17 cellular contexts compared by ENCODE assay signal in the genomic region with DNA sequence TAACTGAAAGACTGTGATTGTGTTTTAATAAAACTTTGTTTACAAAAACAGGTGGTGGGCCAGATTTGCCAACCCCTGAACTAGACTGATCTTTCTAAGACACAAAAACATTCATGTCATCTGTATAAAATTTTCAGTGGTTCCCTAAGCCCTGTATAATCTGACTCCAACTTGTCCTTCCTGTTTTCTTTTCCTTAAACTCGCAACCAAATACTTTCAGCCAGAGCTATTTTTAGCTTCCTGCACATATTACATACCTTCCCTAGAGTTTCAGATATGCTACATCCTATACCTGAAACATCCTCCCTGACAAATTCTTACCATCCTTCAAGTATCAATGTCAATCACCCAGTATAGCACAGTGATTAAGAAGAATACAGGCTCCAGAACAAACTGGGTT. TPM values are rescaled to one million over a fixed set of nuclear protein-coding genes. Genes with fewer than 3 reads are reported as not detected.
A peak's percentile ranks its signal among the peaks of the same experiment; 100 is the strongest.
DNase-seq lines count a peak whose midpoint lies in the region; ATAC-seq, FAIRE-seq and TF ChIP-seq lines count a peak whose summit lies in the region.
"Had no signal": no experiment of that assay in that cellular context is flagged by ENCODE, and none has a peak within 500 bp of the region (broad histone marks: within the 10 kb centered on the region; RNA-seq: fewer than 3 reads in every experiment).

No MANE protein-coding gene starts in this region.

- peaks cover 33% of the 10 kb centered on the region for H3K36me3 Mint-ChIP-seq in activated T-helper 1 cell treated with anti-CD3 and anti-CD28 coated beads, Interleukin-12 subunit alpha, Interleukin-12 subunit beta, Interleukin-2, Interleukin-4 antibody, amounts not matched to agents 30 ng/mL and 10 ng/mL and 1 ng/mL, durations not matched to agents 14 hours and 24 hours and 36 hours (ENCODE audit: low read depth)
- peaks cover 45% of the 10 kb centered on the region for H3K36me3 Mint-ChIP-seq in activated CD8-positive, alpha-beta T cell treated with anti-CD3 and anti-CD28 coated beads for 36 hours (ENCODE audit: low read depth)
- peaks cover 26% of the 10 kb centered on the region for H3K36me3 Mint-ChIP-seq in progenitor cell of endocrine pancreas (ENCODE audit: insufficient read depth)

- POLR2A ChIA-PET in activated CD8-positive, alpha-beta T cell treated with anti-CD3 and anti-CD28 coated beads for 36 hours (lab: Charles Lee): no interaction called here

- H3K27me3 ChIP-seq in foreskin keratinocyte: no peaks in the 10 kb centered on the region
- H3K27me3 ChIP-seq: esophagus muscularis mucosa had no signal

- CTCF ChIA-PET in activated CD8-positive, alpha-beta T cell treated with anti-CD3 and anti-CD28 coated beads for 36 hours (lab: Charles Lee): interaction anchor here (1.0 kb wide), 1 partner anchor 29 kb away, joined by 3 read pairs; no protein-coding TSS in a partner anchor

- H3K4me3 Mint-ChIP-seq in activated T-helper 1 cell treated with anti-CD3 and anti-CD28 coated beads, Interleukin-12 subunit alpha, Interleukin-12 subunit beta, Interleukin-2, Interleukin-4 antibody, amounts not matched to agents 30 ng/mL and 10 ng/mL and 1 ng/mL, durations not matched to agents 14 hours and 24 hours and 36 hours: no peak overlapping the region
- H3K4me3 Mint-ChIP-seq in activated CD8-positive, alpha-beta T cell treated with anti-CD3 and anti-CD28 coated beads for 36 hours: no peak overlapping the region
- H3K4me3 Mint-ChIP-seq in progenitor cell of endocrine pancreas (ENCODE audit: low read depth): no peak overlapping the region
- H3K4me3 Mint-ChIP-seq: activated naive CD8-positive, alpha-beta T cell treated with anti-CD3 and anti-CD28 coated beads, Interleukin-2, amount 10 ng/mL, durations not matched to agents 7 days and 5 days; CD4-positive, CD25-positive, alpha-beta regulatory T cell; T-helper 2 cell treated with Interferon-gamma antibody and Interleukin-4, amounts not matched to agents 5 μg/mL and 100 μg/mL, for 36 hours had no signal

- H3K27ac ChIP-seq in foreskin keratinocyte: no peak overlapping the region
- H3K27ac ChIP-seq: esophagus muscularis mucosa had no signal

- H3K9me3 Mint-ChIP-seq in activated T-helper 1 cell treated with anti-CD3 and anti-CD28 coated beads, Interleukin-12 subunit alpha, Interleukin-12 subunit beta, Interleukin-2, Interleukin-4 antibody, amounts not matched to agents 30 ng/mL and 10 ng/mL and 1 ng/mL, durations not matched to agents 14 hours and 24 hours and 36 hours: no peaks in the 10 kb centered on the region
- no peaks in the 10 kb centered on the region for H3K9me3 Mint-ChIP-seq in activated CD8-positive, alpha-beta T cell treated with anti-CD3 and anti-CD28 coated beads for 36 hours
- H3K9me3 Mint-ChIP-seq in progenitor cell of endocrine pancreas (ENCODE audit: low read depth): no peaks in the 10 kb centered on the region
- H3K9me3 Mint-ChIP-seq: activated naive CD8-positive, alpha-beta T cell treated with anti-CD3 and anti-CD28 coated beads, Interleukin-2, amount 10 ng/mL, durations not matched to agents 7 days and 5 days; CD4-positive, CD25-positive, alpha-beta regulatory T cell had no signal

- FAIRE-seq in HTR-8/SVneo (lab: Jason Lieb, UNC): peak; percentile 62

- ATAC-seq in foreskin keratinocyte (no peak), left lobe of liver (no peak)
- no peak for ATAC-seq in activated CD8-positive, alpha-beta T cell treated with anti-CD3 and anti-CD28 coated beads for 36 hours

- peak overlapping the region; percentile 8 for H3K27ac Mint-ChIP-seq in activated T-helper 1 cell treated with anti-CD3 and anti-CD28 coated beads, Interleukin-12 subunit alpha, Interleukin-12 subunit beta, Interleukin-2, Interleukin-4 antibody, amounts not matched to agents 30 ng/mL and 10 ng/mL and 1 ng/mL, durations not matched to agents 14 hours and 24 hours and 36 hours
- H3K27ac Mint-ChIP-seq in activated CD8-positive, alpha-beta T cell treated with anti-CD3 and anti-CD28 coated beads for 36 hours: no peak overlapping the region
- H3K27ac Mint-ChIP-seq in progenitor cell of endocrine pancreas: no peak overlapping the region
- H3K27ac Mint-ChIP-seq: activated naive CD8-positive, alpha-beta T cell treated with anti-CD3 and anti-CD28 coated beads, Interleukin-2, amount 10 ng/mL, durations not matched to agents 7 days and 5 days; CD4-positive, CD25-positive, alpha-beta regulatory T cell; T-helper 2 cell treated with Interferon-gamma antibody and Interleukin-4, amounts not matched to agents 5 μg/mL and 100 μg/mL, for 36 hours had no signal

- intact Hi-C loops in activated T-helper 1 cell treated with anti-CD3 and anti-CD28 coated beads, Interleukin-12 subunit alpha, Interleukin-12 subunit beta, Interleukin-2, Interleukin-4 antibody, amounts not matched to agents 30 ng/mL and 10 ng/mL and 1 ng/mL, durations not matched to agents 14 hours and 24 hours and 36 hours (cut with micrococcal nuclease): no loop called here
- intact Hi-C loops in activated CD8-positive, alpha-beta T cell treated with anti-CD3 and anti-CD28 coated beads for 36 hours (cut with micrococcal nuclease): no loop called here

- no peaks in the 10 kb centered on the region for H3K27me3 Mint-ChIP-seq in activated T-helper 1 cell treated with anti-CD3 and anti-CD28 coated beads, Interleukin-12 subunit alpha, Interleukin-12 subunit beta, Interleukin-2, Interleukin-4 antibody, amounts not matched to agents 30 ng/mL and 10 ng/mL and 1 ng/mL, durations not matched to agents 14 hours and 24 hours and 36 hours (ENCODE audit: insufficient read depth)
- no peaks in the 10 kb centered on the region for H3K27me3 Mint-ChIP-seq in activated CD8-positive, alpha-beta T cell treated with anti-CD3 and anti-CD28 coated beads for 36 hours
- H3K27me3 Mint-ChIP-seq in progenitor cell of endocrine pancreas: no peaks in the 10 kb centered on the region
- H3K27me3 Mint-ChIP-seq: activated naive CD8-positive, alpha-beta T cell treated with anti-CD3 and anti-CD28 coated beads, Interleukin-2, amount 10 ng/mL, durations not matched to agents 7 days and 5 days; CD4-positive, CD25-positive, alpha-beta regulatory T cell had no signal

- peaks cover 12% of the 10 kb centered on the region for H3K4me1 ChIP-seq in foreskin keratinocyte

- TF ChIP-seq CTCF in foreskin keratinocyte (conservative IDR thresholded peaks at IDR 0.05): no peak
- TF ChIP-seq CTCF in activated CD8-positive, alpha-beta T cell treated with anti-CD3 and anti-CD28 coated beads for 36 hours (IDR thresholded peaks at IDR 0.05): no peak
- TF ChIP-seq CTCF in progenitor cell of endocrine pancreas (IDR thresholded peaks at IDR 0.05; ENCODE audit: unreplicated experiment): no peak

- peaks cover 36% of the 10 kb centered on the region for H3K4me1 Mint-ChIP-seq in activated T-helper 1 cell treated with anti-CD3 and anti-CD28 coated beads, Interleukin-12 subunit alpha, Interleukin-12 subunit beta, Interleukin-2, Interleukin-4 antibody, amounts not matched to agents 30 ng/mL and 10 ng/mL and 1 ng/mL, durations not matched to agents 14 hours and 24 hours and 36 hours (ENCODE audit: low read depth)
- H3K4me1 Mint-ChIP-seq in activated CD8-positive, alpha-beta T cell treated with anti-CD3 and anti-CD28 coated beads for 36 hours (ENCODE audit: low read depth): peaks cover 24% of the 10 kb centered on the region
- H3K4me1 Mint-ChIP-seq in progenitor cell of endocrine pancreas (ENCODE audit: low read depth): peaks cover 17% of the 10 kb centered on the region

- DNase-seq in CD1c-positive myeloid dendritic cell (ENCODE audit: extremely low spot score) (peak; percentile 10), HTR-8/SVneo (ENCODE audit: insufficient read length, low spot score) (no peak), foreskin keratinocyte (peak; percentile 16 to 42), left lobe of liver (ENCODE audit: low spot score) (no peak), hypothalamus (lab: John Stamatoyannopoulos, UW) (no peak), progenitor cell of endocrine pancreas (ENCODE audit: low spot score, unreplicated experiment) (no peak)
- DNase-seq in activated T-helper 1 cell treated with anti-CD3 and anti-CD28 coated beads, Interleukin-12 subunit alpha, Interleukin-12 subunit beta, Interleukin-2, Interleukin-4 antibody, amounts not matched to agents 30 ng/mL and 10 ng/mL and 1 ng/mL, durations not matched to agents 14 hours and 24 hours and 36 hours (ENCODE audit: low spot score): no peak
- DNase-seq in activated CD8-positive, alpha-beta T cell treated with anti-CD3 and anti-CD28 coated beads for 36 hours: no peak
- DNase-seq: activated CD8-positive, alpha-beta memory T cell treated with anti-CD3 and anti-CD28 coated beads for 24 hours; activated naive CD8-positive, alpha-beta T cell treated with anti-CD3 and anti-CD28 coated beads, Interleukin-2, amount 10 ng/mL, durations not matched to agents 7 days and 5 days; CD4-positive, CD25-positive, alpha-beta regulatory T cell; NCI-H1436; NCI-H524; SHP77 treated with DMSO at 0.1 percent for 48 hours; substantia nigra had no signal

RNA-seq across cellular contexts. Expression of a gene that starts 4.8 kb away (rescaled TPM):
- 37.5 and 39.9 TPM in 2 replicates for total RNA-seq in activated T-helper 1 cell treated with anti-CD3 and anti-CD28 coated beads, Interleukin-12 subunit alpha, Interleukin-12 subunit beta, Interleukin-2, Interleukin-4 antibody, amounts not matched to agents 30 ng/mL and 10 ng/mL and 1 ng/mL, durations not matched to agents 14 hours and 24 hours and 36 hours
- total RNA-seq in foreskin keratinocyte (14.2 and 16.7 TPM in 2 replicates), left lobe of liver (17.8 TPM), progenitor cell of endocrine pancreas (27.8 and 34.9 TPM in 2 replicates)
- polyA plus RNA-seq in foreskin keratinocyte: 12.9 and 13.0 TPM in 2 replicates
- total RNA-seq in activated CD8-positive, alpha-beta T cell treated with anti-CD3 and anti-CD28 coated beads for 36 hours: 10 to 100 TPM; 29.8 to 36.1 TPM

RNA-seq across cellular contexts. Expression of a gene that starts 59.3 kb away (rescaled TPM):
- 74.5 and 75.0 TPM in 2 replicates for total RNA-seq in activated T-helper 1 cell treated with anti-CD3 and anti-CD28 coated beads, Interleukin-12 subunit alpha, Interleukin-12 subunit beta, Interleukin-2, Interleukin-4 antibody, amounts not matched to agents 30 ng/mL and 10 ng/mL and 1 ng/mL, durations not matched to agents 14 hours and 24 hours and 36 hours
- total RNA-seq in foreskin keratinocyte: 76.9 and 79.7 TPM in 2 replicates
- polyA plus RNA-seq in foreskin keratinocyte: 50.3 and 61.5 TPM in 2 replicates
- total RNA-seq in left lobe of liver: 45.2 TPM
- 10 to 100 TPM; 64.3 to 75.4 TPM for total RNA-seq in activated CD8-positive, alpha-beta T cell treated with anti-CD3 and anti-CD28 coated beads for 36 hours
- total RNA-seq in progenitor cell of endocrine pancreas: 68.1 and 73.1 TPM in 2 replicates

Comparison
In these comparisons a context has a peak if more than half of its experiments do, and no peak if none do; other contexts are left out.
1. DNase-seq: peak in CD1c-positive myeloid dendritic cell (single experiment) and foreskin keratinocyte (2 of 2); none in HTR-8/SVneo (single experiment), activated T-helper 1 cell treated with anti-CD3 and anti-CD28 coated beads, Interleukin-12 subunit alpha, Interleukin-12 subunit beta, Interleukin-2, Interleukin-4 antibody, amounts not matched to agents 30 ng/mL and 10 ng/mL and 1 ng/mL, durations not matched to agents 14 hours and 24 hours and 36 hours (single experiment), left lobe of liver (single experiment), hypothalamus (0 of 51), activated CD8-positive, alpha-beta T cell treated with anti-CD3 and anti-CD28 coated beads for 36 hours (single experiment) and progenitor cell of endocrine pancreas (single experiment).